13 cellular contexts compared by ENCODE assay signal in the genomic region with DNA sequence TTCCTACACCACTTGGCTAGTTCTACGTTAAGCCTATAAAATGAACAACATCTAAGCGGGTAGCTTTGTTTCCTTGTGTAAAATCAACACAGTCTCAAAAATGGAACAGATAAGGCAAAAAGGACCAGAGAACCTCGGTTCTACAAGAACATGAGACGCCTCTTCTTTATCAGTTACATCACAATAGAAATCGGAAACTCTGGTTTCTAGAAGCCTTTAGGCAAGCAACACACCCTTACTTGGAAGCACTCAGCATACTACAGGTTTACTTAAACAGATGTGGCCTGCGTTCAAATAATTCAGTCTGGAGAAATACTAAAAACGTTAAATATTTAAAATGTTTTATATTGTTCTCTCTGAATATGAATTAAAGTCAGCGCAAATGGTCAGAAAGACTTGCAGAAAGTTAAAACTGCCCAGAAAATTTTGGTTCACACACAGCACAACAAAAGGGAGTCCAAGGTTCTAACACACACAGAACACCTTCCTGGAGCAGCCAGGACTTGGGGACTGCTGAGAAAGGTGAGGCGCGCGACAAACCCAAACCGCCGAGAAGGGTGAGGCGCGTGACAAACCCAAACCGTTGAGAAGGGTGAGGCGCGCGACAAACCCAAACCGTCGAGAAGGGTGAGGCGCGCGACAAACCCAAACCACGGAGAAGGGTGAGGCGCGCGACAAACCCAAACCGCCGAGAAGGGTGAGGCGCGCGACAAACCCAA. TPM values are rescaled to one million over a fixed set of nuclear protein-coding genes. Genes with fewer than 3 reads are reported as not detected.
A peak's percentile ranks its signal among the peaks of the same experiment; 100 is the strongest.
DNase-seq lines count a peak whose midpoint lies in the region; ATAC-seq and TF ChIP-seq lines count a peak whose summit lies in the region.
"Had no signal": no experiment of that assay in that cellular context is flagged by ENCODE, and none has a peak within 500 bp of the region (broad histone marks: within the 10 kb centered on the region; RNA-seq: fewer than 3 reads in every experiment).

No MANE protein-coding gene starts in this region.

- peaks cover 0 to 19% (median 0%) of the 10 kb centered on the region in 3 experiments for H3K36me3 ChIP-seq in naive thymus-derived CD4-positive, alpha-beta T cell (ENCODE audit: control insufficient read depth in 2 of 3, insufficient read depth in 3 of 3, low read length in 3 of 3)
- H3K36me3 ChIP-seq: uterus had no signal

- peaks cover 10% of the 10 kb centered on the region for H3K4me1 Mint-ChIP-seq in MCF 10A (ENCODE audit: insufficient read depth, unreplicated experiment)
- H3K4me1 Mint-ChIP-seq in naive thymus-derived CD4-positive, alpha-beta T cell = peaks cover 33 to 91% (median 72%) of the 10 kb centered on the region in 7 donors

- H3K4me3 Mint-ChIP-seq in MCF 10A (ENCODE audit: unreplicated experiment) = peak overlapping the region; percentile 23
- H3K4me3 Mint-ChIP-seq in naive thymus-derived CD4-positive, alpha-beta T cell = peak overlapping the region; percentile 34 to 78 (median 67)

- no TSS peak for BruUV-seq in MCF 10A (replicated peaks; lab: Mats Ljungman, UMichigan)

- POLR2A ChIA-PET in MCF 10A (lab: Yijun Ruan, JAX) = interaction anchor here (0.6 to 3.1 kb wide), 10 partner anchors 8 to 61 kb away, joined by 3 to 26 read pairs (median 5); partner anchors contain the start of gene ESYT2
- POLR2A ChIA-PET in naive thymus-derived CD4-positive, alpha-beta T cell (lab: Charles Lee) = interaction anchor here (1.2 kb wide), 1 partner anchor 21 kb away, joined by 4 read pairs; no protein-coding TSS in a partner anchor

- no peaks in the 10 kb centered on the region for H3K9me3 Mint-ChIP-seq in MCF 10A (ENCODE audit: unreplicated experiment)
- peaks cover 0 to 7% (median 0%) of the 10 kb centered on the region in 11 donors for H3K9me3 Mint-ChIP-seq in naive thymus-derived CD4-positive, alpha-beta T cell

- H3K27me3 ChIP-seq in naive thymus-derived CD4-positive, alpha-beta T cell (ENCODE audit: control insufficient read depth in 2 of 2, insufficient read depth in 2 of 2, low read length in 2 of 2) = no peaks in the 10 kb centered on the region
- H3K27me3 ChIP-seq: uterus had no signal

- peak overlapping the region; percentile 77 for H3K27ac Mint-ChIP-seq in MCF 10A (ENCODE audit: low read depth, unreplicated experiment)
- peak overlapping the region; percentile 67 to 87 (median 81) for H3K27ac Mint-ChIP-seq in naive thymus-derived CD4-positive, alpha-beta T cell

- peaks cover 13 to 28% of the 10 kb centered on the region in 2 donors for H3K4me1 ChIP-seq in naive thymus-derived CD4-positive, alpha-beta T cell (ENCODE audit: control insufficient read depth in 2 of 2, insufficient read depth in 2 of 2, low read length in 2 of 2)
- H3K4me1 ChIP-seq: uterus had no signal

- no peaks in the 10 kb centered on the region for H3K9me3 ChIP-seq in naive thymus-derived CD4-positive, alpha-beta T cell (ENCODE audit: control insufficient read depth in 2 of 3, low read length in 3 of 3)
- H3K9me3 ChIP-seq: mucosa of descending colon, uterus had no signal

- H3K27ac ChIP-seq in C4-2B = peak overlapping the region; percentile 66
- peak overlapping the region; percentile 39 for H3K27ac ChIP-seq in naive thymus-derived CD4-positive, alpha-beta T cell (ENCODE audit: low read depth, low read length)
- no peak overlapping the region for H3K27ac ChIP-seq in substantia nigra (ENCODE audit: low read depth, low read length, poor library complexity, severe bottlenecking)
- H3K27ac ChIP-seq: KMS-11, uterus had no signal

- H3K36me3 Mint-ChIP-seq in MCF 10A (ENCODE audit: insufficient read depth, unreplicated experiment) = peaks cover 46% of the 10 kb centered on the region
- peaks cover 7 to 39% (median 20%) of the 10 kb centered on the region in 5 donors for H3K36me3 Mint-ChIP-seq in naive thymus-derived CD4-positive, alpha-beta T cell

- intact Hi-C loops in MCF 10A (cut with micrococcal nuclease) = no loop called here
- intact Hi-C loops in naive thymus-derived CD4-positive, alpha-beta T cell (cut with micrococcal nuclease) = loop anchor here (1.0 to 2.0 kb wide), 2 partner anchors 9 to 59 kb away; no protein-coding TSS in a partner anchor

- ATAC-seq in naive thymus-derived CD4-positive, alpha-beta T cell = peak; percentile 17
- ATAC-seq: mucosa of descending colon had no signal

- DNase-seq in NCI-H226 = peak; percentile 5
- no peak for DNase-seq in MCF 10A (ENCODE audit: unreplicated experiment)
- peak in 2 of 9 donors; percentile 42 to 44 for DNase-seq in naive thymus-derived CD4-positive, alpha-beta T cell
- no peak for DNase-seq in iPS-NIHi11 (ENCODE audit: low spot score)
- DNase-seq in AG08396 (ENCODE audit: low spot score) = no peak
- DNase-seq in DMS53 treated with DMSO at 0.1 percent for 48 hours (lab: John Stamatoyannopoulos, UW; ENCODE audit: unreplicated experiment) = no peak
- DNase-seq in substantia nigra (lab: John Stamatoyannopoulos, UW) = no peak
- DNase-seq: mucosa of descending colon, NCI-H2081 treated with DMSO at 0.1 percent for 48 hours, right cardiac atrium, uterus had no signal

- TF ChIP-seq CTCF in C4-2B (conservative IDR thresholded peaks at IDR 0.05) = no peak
- no peak for TF ChIP-seq CTCF in MCF 10A (IDR thresholded peaks at IDR 0.05; ENCODE audit: unreplicated experiment)

- CTCF ChIA-PET in MCF 10A (lab: Yijun Ruan, JAX) = interaction anchor here (0.7 to 1.3 kb wide), 2 partner anchors 13 to 67 kb away, joined by 4 to 5 read pairs; no protein-coding TSS in a partner anchor
- CTCF ChIA-PET in naive thymus-derived CD4-positive, alpha-beta T cell (lab: Charles Lee) = no interaction called here

- no peaks in the 10 kb centered on the region for H3K27me3 Mint-ChIP-seq in MCF 10A (ENCODE audit: insufficient read depth, unreplicated experiment)
- no peaks in the 10 kb centered on the region for H3K27me3 Mint-ChIP-seq in naive thymus-derived CD4-positive, alpha-beta T cell

- H3K4me3 ChIP-seq in naive thymus-derived CD4-positive, alpha-beta T cell (ENCODE audit: low read length) = no peak overlapping the region
- H3K4me3 ChIP-seq: mucosa of descending colon, uterus had no signal

RNA-seq across cellular contexts. Expression of gene ESYT2, which starts 25.9 kb away (rescaled TPM):
- 74.1 and 78.6 TPM in 2 replicates for total RNA-seq in MCF 10A (2022)
- total RNA-seq in naive thymus-derived CD4-positive, alpha-beta T cell = 100 to 1,000 TPM; 103 to 129 (median 113) TPM
- polyA plus RNA-seq in naive thymus-derived CD4-positive, alpha-beta T cell = 10 to 100 TPM; 46.3 to 87.2 TPM

RNA-seq across cellular contexts. Expression of gene DYNC2I1, which starts 53.0 kb away (rescaled TPM):
- total RNA-seq in MCF 10A (2022) = 14.4 and 16.5 TPM in 2 replicates
- 10 to 100 TPM; 10.5 to 27.9 (median 15.4) TPM for total RNA-seq in naive thymus-derived CD4-positive, alpha-beta T cell
- 10 to 100 TPM; 16.8 to 22.1 TPM for polyA plus RNA-seq in naive thymus-derived CD4-positive, alpha-beta T cell
